ENCODE assay signal across 8 cellular contexts in the genomic region with DNA sequence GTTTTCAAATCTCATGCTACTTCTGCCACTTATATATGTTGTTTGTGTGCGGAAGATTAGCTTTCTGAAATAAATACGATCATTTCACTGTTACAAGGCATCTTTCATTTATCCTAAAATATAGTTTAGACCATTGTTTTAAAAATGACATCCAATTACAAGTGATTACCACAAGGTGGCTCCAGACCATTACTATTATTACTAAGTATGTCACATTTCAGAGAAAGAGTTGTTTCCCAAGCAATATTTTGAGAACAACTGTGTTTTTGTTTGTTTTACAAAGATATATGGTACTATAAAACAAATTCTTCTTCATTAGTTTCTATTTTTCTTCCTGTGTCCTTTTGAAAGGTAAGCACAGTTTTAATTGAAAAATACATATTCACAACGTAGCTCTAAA.
A peak's percentile ranks its signal among the peaks of the same experiment; 100 is the strongest.
DNase-seq lines count a peak whose midpoint lies in the region; FAIRE-seq and TF ChIP-seq lines count a peak whose summit lies in the region.

No MANE protein-coding gene starts in this region.

- H3K27me3 Mint-ChIP-seq in activated naive CD4-positive, alpha-beta T cell treated with anti-CD3 and anti-CD28 coated beads for 36 hours (ENCODE audit: low read depth), result peaks cover 3% of the 10 kb centered on the region

- DNase-seq in NCI-H1105 (lab: John Stamatoyannopoulos, UW), result peak; percentile 25
- DNase-seq in T47D (ENCODE audit: low read depth in 1 of 2, low spot score in 1 of 2), result peak; percentile 21 to 61
- DNase-seq in medulla oblongata (ENCODE audit: extremely low spot score), result peak; percentile 50
- no peak for DNase-seq in activated naive CD4-positive, alpha-beta T cell treated with anti-CD3 and anti-CD28 coated beads for 36 hours
- no peak for DNase-seq in stimulated activated CD4-positive, alpha-beta T cell treated with anti-CD3 and anti-CD28 coated beads, Interleukin-1b, Interleukin-23, amount 100 ng/mL, for 48 hours
- no peak for DNase-seq in GM19239 (ENCODE audit: insufficient read length, low spot score)

- TF ChIP-seq CTCF in 22Rv1 (IDR thresholded peaks at IDR 0.05) (peak; percentile 79), GM12873 (IDR thresholded peaks at IDR 0.05; ENCODE audit: insufficient read depth, low read depth, low read length, missing control alignments) (peak; percentile 41)

- no peak overlapping the region for H3K27ac Mint-ChIP-seq in activated naive CD4-positive, alpha-beta T cell treated with anti-CD3 and anti-CD28 coated beads for 36 hours

- H3K4me3 Mint-ChIP-seq in activated naive CD4-positive, alpha-beta T cell treated with anti-CD3 and anti-CD28 coated beads for 36 hours, result no peak overlapping the region

- intact Hi-C loops in activated naive CD4-positive, alpha-beta T cell treated with anti-CD3 and anti-CD28 coated beads for 36 hours (cut with micrococcal nuclease), result loop anchor here (1.0 to 2.0 kb wide), 7 partner anchors 265 to 1227 kb away; no protein-coding TSS in a partner anchor

- H3K4me1 Mint-ChIP-seq in activated naive CD4-positive, alpha-beta T cell treated with anti-CD3 and anti-CD28 coated beads for 36 hours (ENCODE audit: low read depth), result no peaks in the 10 kb centered on the region

- FAIRE-seq in GM19239 (lab: Jason Lieb, UNC), result no peak

- CTCF ChIA-PET in activated naive CD4-positive, alpha-beta T cell treated with anti-CD3 and anti-CD28 coated beads for 36 hours (lab: Charles Lee), result interaction anchor here (0.6 to 1.4 kb wide), 8 partner anchors 10 to 1228 kb away, joined by 3 to 10 read pairs (median 4); no protein-coding TSS in a partner anchor

- no peaks in the 10 kb centered on the region for H3K9me3 Mint-ChIP-seq in activated naive CD4-positive, alpha-beta T cell treated with anti-CD3 and anti-CD28 coated beads for 36 hours

- in situ Hi-C loops in T47D (cut with HindIII; ENCODE audit: low pct_unique_long_range_greater_than_20kb, low sequenced_read_pairs), result loop anchor here (25.0 kb wide), 1 partner anchor 261 kb away; no protein-coding TSS in a partner anchor

- no peaks in the 10 kb centered on the region for H3K36me3 Mint-ChIP-seq in activated naive CD4-positive, alpha-beta T cell treated with anti-CD3 and anti-CD28 coated beads for 36 hours (ENCODE audit: low read depth)

- no peak overlapping the region for H3K27ac ChIP-seq in 22Rv1

Comparison
In these comparisons a context has a peak if more than half of its experiments do, and no peak if none do; other contexts are left out.
1. DNase-seq: peak in NCI-H1105 (single experiment), T47D (2 of 2) and medulla oblongata (single experiment); none in activated naive CD4-positive, alpha-beta T cell treated with anti-CD3 and anti-CD28 coated beads for 36 hours (single experiment), stimulated activated CD4-positive, alpha-beta T cell treated with anti-CD3 and anti-CD28 coated beads, Interleukin-1b, Interleukin-23, amount 100 ng/mL, for 48 hours (single experiment) and GM19239 (single experiment).